15 cellular contexts compared by ENCODE assay signal in the genomic region with DNA sequence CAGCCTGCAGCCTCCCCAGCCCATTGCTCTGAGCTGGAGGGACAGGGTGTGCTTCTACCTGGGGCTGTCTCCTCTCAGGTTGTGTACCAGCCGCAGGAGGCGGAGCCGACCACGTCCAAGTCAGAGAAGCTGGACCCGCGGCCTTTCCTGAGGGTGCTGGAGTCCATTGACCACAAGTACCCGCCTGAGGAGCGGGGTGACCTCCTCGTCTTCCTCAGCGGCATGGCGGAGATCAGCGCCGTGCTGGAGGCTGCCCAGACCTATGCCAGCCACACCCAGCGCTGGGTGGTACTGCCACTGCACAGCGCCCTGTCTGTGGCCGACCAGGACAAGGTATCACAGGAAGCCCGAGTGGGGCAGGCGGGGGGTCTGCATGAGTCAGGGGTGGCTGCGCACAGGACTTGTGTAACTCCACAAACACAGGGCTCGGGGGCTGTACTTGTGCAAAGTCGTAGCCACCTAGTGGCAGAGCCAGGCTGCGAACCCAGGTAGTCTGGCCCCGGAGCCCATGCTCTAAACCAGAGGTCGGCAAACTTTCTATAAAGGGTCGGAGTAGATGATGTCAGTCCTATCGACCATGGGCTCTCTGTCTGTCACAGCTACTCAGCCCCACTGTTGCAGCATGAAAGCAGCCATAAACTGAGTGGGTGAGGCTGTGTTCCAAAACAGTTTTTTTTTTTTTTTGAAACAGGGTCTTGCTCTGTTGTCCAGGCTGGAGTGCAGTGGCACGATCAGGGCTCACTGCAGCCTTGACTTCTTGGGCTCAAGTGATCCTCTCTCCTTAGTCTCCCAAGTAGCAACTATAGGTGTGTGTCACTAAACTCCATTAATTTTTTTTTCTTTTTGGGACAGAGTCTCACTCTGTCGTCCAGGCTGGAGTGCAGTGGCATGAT. TPM values are rescaled to one million over a fixed set of nuclear protein-coding genes. Genes with fewer than 3 reads are reported as not detected.
DNase-seq lines count a peak whose midpoint lies in the region; ATAC-seq and TF ChIP-seq lines count a peak whose summit lies in the region.
"Had no signal": no experiment of that assay in that cellular context is flagged by ENCODE, and none has a peak within 500 bp of the region (broad histone marks: within the 10 kb centered on the region; RNA-seq: fewer than 3 reads in every experiment).

No MANE protein-coding gene starts in this region.

- H3K36me3 ChIP-seq in A673 (ENCODE audit: insufficient read depth, low read length, poor library complexity, severe bottlenecking) (peaks cover 89% of the 10 kb centered on the region), OCI-LY1 (ENCODE audit: insufficient read depth, low read length) (peaks cover 91% of the 10 kb centered on the region)

- H3K27ac ChIP-seq in A673 (ENCODE audit: low read depth, low read length, poor library complexity, severe bottlenecking) (no peak overlapping the region), OCI-LY1 (ENCODE audit: low read depth, low read length, poor library complexity, severe bottlenecking) (no peak overlapping the region)
- H3K27ac ChIP-seq: gastrocnemius medialis, SJSA1 had no signal

- H3K79me2 ChIP-seq in OCI-LY1 (ENCODE audit: insufficient read depth, low read length) = no peaks in the 10 kb centered on the region

- no peaks in the 10 kb centered on the region for H3K9me3 Mint-ChIP-seq in activated CD8-positive, alpha-beta memory T cell treated with anti-CD3 and anti-CD28 coated beads, Interleukin-2, amount 10 ng/mL, durations not matched to agents 7 days and 5 days (ENCODE audit: low read depth)
- H3K9me3 Mint-ChIP-seq: nephron had no signal

- H3K27me3 ChIP-seq in A673 (replicated peaks; ENCODE audit: insufficient read depth, low read depth, low read length, poor library complexity) (no peaks in the 10 kb centered on the region), OCI-LY1 (ENCODE audit: insufficient read depth, low read length) (no peaks in the 10 kb centered on the region)
- H3K27me3 ChIP-seq: gastrocnemius medialis, SJSA1 had no signal

- H3F3A ChIP-seq in OCI-LY1 (ENCODE audit: insufficient read depth, low read length) = no peaks in the 10 kb centered on the region

- H3K9me2 ChIP-seq in OCI-LY1 (ENCODE audit: low read depth, low read length) = no peaks in the 10 kb centered on the region

- peaks cover 2% of the 10 kb centered on the region for H3K4me1 Mint-ChIP-seq in activated CD8-positive, alpha-beta memory T cell treated with anti-CD3 and anti-CD28 coated beads, Interleukin-2, amount 10 ng/mL, durations not matched to agents 7 days and 5 days
- H3K4me1 Mint-ChIP-seq: nephron had no signal

- no peaks in the 10 kb centered on the region for H4K20me1 ChIP-seq in OCI-LY1 (ENCODE audit: insufficient read depth, low read length)

- H3K4me3 Mint-ChIP-seq in activated CD8-positive, alpha-beta memory T cell treated with anti-CD3 and anti-CD28 coated beads, Interleukin-2, amount 10 ng/mL, durations not matched to agents 7 days and 5 days = no peak overlapping the region
- H3K4me3 Mint-ChIP-seq: nephron had no signal

- CTCF ChIA-PET in A673 (lab: Charles Lee) = no interaction called here
- CTCF ChIA-PET in activated CD8-positive, alpha-beta memory T cell treated with anti-CD3 and anti-CD28 coated beads, Interleukin-2, amount 10 ng/mL, durations not matched to agents 7 days and 5 days (lab: Charles Lee) = interaction anchor here (0.8 to 3.3 kb wide), 3 partner anchors 9 to 1863 kb away, joined by 3 to 20 read pairs (median 5); a partner anchor contains a TSS

- POLR2A ChIA-PET in A673 (lab: Charles Lee; ENCODE audit: low non-redundant PET) = no interaction called here

- H3K4me2 ChIP-seq in OCI-LY1 (ENCODE audit: low read length) = no peak overlapping the region

- ATAC-seq in activated CD8-positive, alpha-beta memory T cell treated with anti-CD3 and anti-CD28 coated beads, Interleukin-2, amount 10 ng/mL, durations not matched to agents 7 days and 5 days = no peak
- no peak for ATAC-seq in HG02970 (IDR thresholded peaks at IDR 0.05; ENCODE audit: low FRiP score, unreplicated experiment)
- no peak for ATAC-seq in HG03159 (IDR thresholded peaks at IDR 0.05; ENCODE audit: unreplicated experiment)
- ATAC-seq: gastrocnemius medialis, left cardiac atrium had no signal

- no peaks in the 10 kb centered on the region for H3K4me1 ChIP-seq in A673 (ENCODE audit: insufficient read depth, low read length, poor library complexity, severe bottlenecking)
- H3K4me1 ChIP-seq in OCI-LY1 (ENCODE audit: insufficient read depth, low read length, severe bottlenecking) = no peaks in the 10 kb centered on the region
- H3K4me1 ChIP-seq: gastrocnemius medialis, SJSA1 had no signal

- no TSS peak for BruUV-seq in A673 (replicated peaks; lab: Mats Ljungman, UMichigan)

- TF ChIP-seq CTCF in A673 (conservative IDR thresholded peaks at IDR 0.05; ENCODE audit: low read depth, low read length) (peak; percentile 31; the same call in 1 of the 2 replicates), OCI-LY1 (IDR thresholded peaks at IDR 0.05; ENCODE audit: low read length) (peak; percentile 50), fibroblast of pulmonary artery (IDR thresholded peaks at IDR 0.05; ENCODE audit: low read length, missing control alignments) (peak; percentile 10)

- no peak overlapping the region for H2AFZ ChIP-seq in OCI-LY1 (ENCODE audit: low read length)

- H3K9me3 ChIP-seq in A673 (ENCODE audit: low read depth, low read length, poor library complexity, severe bottlenecking) (no peaks in the 10 kb centered on the region), OCI-LY1 (ENCODE audit: low read length) (no peaks in the 10 kb centered on the region)
- H3K9me3 ChIP-seq: gastrocnemius medialis, SJSA1 had no signal

- no peak overlapping the region for H3K4me3 ChIP-seq in A673 (ENCODE audit: low read depth, low read length, poor library complexity, severe bottlenecking)
- H3K4me3 ChIP-seq in OCI-LY1 (ENCODE audit: low read depth, low read length, poor library complexity, severe bottlenecking) = no peak overlapping the region
- H3K4me3 ChIP-seq in fibroblast of pulmonary artery (replicated peaks; ENCODE audit: low read depth, low read length) = no peak overlapping the region
- H3K4me3 ChIP-seq: gastrocnemius medialis, SJSA1 had no signal

- H3K36me3 Mint-ChIP-seq in activated CD8-positive, alpha-beta memory T cell treated with anti-CD3 and anti-CD28 coated beads, Interleukin-2, amount 10 ng/mL, durations not matched to agents 7 days and 5 days = peaks cover 36% of the 10 kb centered on the region

- intact Hi-C loops in A673 (cut with micrococcal nuclease; ENCODE audit: unreplicated experiment) (no loop called here), posterior vena cava (cut with DNase I) (no loop called here)

- H3K27ac Mint-ChIP-seq in activated CD8-positive, alpha-beta memory T cell treated with anti-CD3 and anti-CD28 coated beads, Interleukin-2, amount 10 ng/mL, durations not matched to agents 7 days and 5 days = no peak overlapping the region
- H3K27ac Mint-ChIP-seq: nephron had no signal

- DNase-seq in A673 (ENCODE audit: low spot score) = no peak
- peak; percentile 16 for DNase-seq in ELR (ENCODE audit: low read depth)
- no peak for DNase-seq in fibroblast of pulmonary artery (ENCODE audit: low read depth)
- DNase-seq in activated CD8-positive, alpha-beta memory T cell treated with anti-CD3 and anti-CD28 coated beads, Interleukin-2, amount 10 ng/mL, durations not matched to agents 7 days and 5 days = no peak
- no peak for DNase-seq in posterior vena cava (ENCODE audit: low spot score)
- DNase-seq: activated CD4-positive, CD25-positive, alpha-beta regulatory T cell treated with anti-CD3 and anti-CD28 coated beads, Interleukin-2, amount 50 U/mL, for 72 hours; activated naive CD4-positive, alpha-beta T cell; gastrocnemius medialis; left cardiac atrium; NCI-H2227 treated with DMSO at 0.1 percent for 48 hours had no signal

- H3K27me3 Mint-ChIP-seq in activated CD8-positive, alpha-beta memory T cell treated with anti-CD3 and anti-CD28 coated beads, Interleukin-2, amount 10 ng/mL, durations not matched to agents 7 days and 5 days = no peaks in the 10 kb centered on the region

- H3K9ac ChIP-seq in OCI-LY1 (ENCODE audit: low read length) = no peak overlapping the region

RNA-seq across cellular contexts. Expression of a gene that starts 8.9 kb away (rescaled TPM):
- total RNA-seq in A673 (2021) = 24.5 and 29.6 TPM in 2 replicates
- 10 to 100 TPM; 11.7 to 14.3 TPM for total RNA-seq in activated CD8-positive, alpha-beta memory T cell treated with anti-CD3 and anti-CD28 coated beads, Interleukin-2, amount 10 ng/mL, durations not matched to agents 7 days and 5 days
- 1 to 10 TPM; 7.7 to 7.9 TPM for total RNA-seq in posterior vena cava

RNA-seq across cellular contexts. Expression of a gene that starts 26.1 kb away (rescaled TPM):
- total RNA-seq in A673 (2021) (0.04 TPM in 1 of 2 replicates, not detected in the other), posterior vena cava (1 to 10 TPM; 2.7 to 8.2 TPM)
- under 1 TPM; 0.07 to 0.29 TPM for total RNA-seq in activated CD8-positive, alpha-beta memory T cell treated with anti-CD3 and anti-CD28 coated beads, Interleukin-2, amount 10 ng/mL, durations not matched to agents 7 days and 5 days
- total RNA-seq: SJSA1 had no signal

RNA-seq across cellular contexts. Expression of a gene that starts 48.4 kb away (rescaled TPM):
- total RNA-seq in A673 (2021) = 0.92 and 1.2 TPM in 2 replicates
- total RNA-seq in activated CD8-positive, alpha-beta memory T cell treated with anti-CD3 and anti-CD28 coated beads, Interleukin-2, amount 10 ng/mL, durations not matched to agents 7 days and 5 days = 1 to 10 TPM in 1 of 2 experiments, not detected in 1; 1.4 TPM
- total RNA-seq in posterior vena cava = 10 to 100 TPM; 30.6 to 33.4 TPM
- total RNA-seq: SJSA1 had no signal

Comparison
In these comparisons a context has a peak if more than half of its experiments do, and no peak if none do; other contexts are left out.
1. RNA of a gene that starts 48.4 kb away (total RNA-seq): 30.6 to 33.4 TPM in posterior vena cava; 1.4 TPM in activated CD8-positive, alpha-beta memory T cell treated with anti-CD3 and anti-CD28 coated beads, Interleukin-2, amount 10 ng/mL, durations not matched to agents 7 days and 5 days and 0.92 to 1.2 TPM in A673; every median in the first group is over 10 times any median in the second.
2. Peak in every context shown above with its lines, with median percentiles within 50 percentile points of each other: CTCF ChIP-seq.